ENCODE assay signal across 17 cellular contexts in the genomic region with DNA sequence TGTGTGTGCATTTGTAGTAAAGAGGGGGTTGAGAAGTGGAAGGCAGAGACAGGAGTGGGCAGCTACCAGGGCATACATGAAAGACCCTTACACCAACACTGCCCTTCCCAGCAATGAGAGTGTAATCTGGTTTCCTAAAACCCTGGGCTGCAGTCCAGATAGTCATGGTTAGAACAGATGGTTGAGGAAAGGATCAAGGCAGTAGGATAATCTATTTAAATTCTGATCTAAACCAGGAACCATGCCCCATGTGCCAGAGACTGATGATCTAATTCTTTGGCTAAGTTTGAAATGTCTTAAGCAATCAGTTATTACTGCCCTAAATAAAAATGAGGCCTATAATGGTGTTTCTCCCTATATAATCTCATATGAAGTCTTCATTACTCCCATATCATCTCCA. TPM values are rescaled to one million over a fixed set of nuclear protein-coding genes. Genes with fewer than 3 reads are reported as not detected.
DNase-seq lines count a peak whose midpoint lies in the region; TF ChIP-seq lines count a peak whose summit lies in the region.
"Had no signal": no experiment of that assay in that cellular context is flagged by ENCODE, and none has a peak within 500 bp of the region (broad histone marks: within the 10 kb centered on the region; RNA-seq: fewer than 3 reads in every experiment).

No MANE protein-coding gene starts in this region.

- TF ChIP-seq CTCF in fibroblast of villous mesenchyme (IDR thresholded peaks at IDR 0.05; ENCODE audit: insufficient read depth, low read depth, low read length): no peak

- DNase-seq in DMS 273 treated with DMSO at 0.1 percent for 48 hours (lab: John Stamatoyannopoulos, UW) (peak; percentile 71), NCI-H226 (peak; percentile 35), astrocyte of the hippocampus (ENCODE audit: low read depth, low spot score) (peak; percentile 73), fibroblast of villous mesenchyme (ENCODE audit: low read depth) (peak; percentile 73), T-helper 2 cell (no peak), NCI-H774 (lab: John Stamatoyannopoulos, UW) (no peak), SHP77 (lab: John Stamatoyannopoulos, UW) (no peak)
- DNase-seq in activated CD8-positive, alpha-beta memory T cell treated with anti-CD3 and anti-CD28 coated beads, Interleukin-2, amount 50 U/mL, for 4 hours: no peak
- DNase-seq: activated CD4-positive, alpha-beta T cell treated with anti-CD3 and anti-CD28 coated beads for 4 hours; adrenal gland; cerebellar nuclear complex; effector memory CD4-positive, alpha-beta T cell; H9; stimulated activated naive CD4-positive, alpha-beta T cell treated with Interleukin-2 at 50 U/mL for 16 hours; SW 1271; transverse colon had no signal

- no peak overlapping the region for H3K4me3 ChIP-seq in fibroblast of villous mesenchyme (ENCODE audit: low read depth, low read length)
- H3K4me3 ChIP-seq: adrenal gland, right atrium auricular region, transverse colon had no signal

RNA-seq across cellular contexts. Expression of a gene that starts 59.6 kb away (rescaled TPM):
- 6.4 and 6.9 TPM in 2 replicates for total RNA-seq in fibroblast of villous mesenchyme

Comparison
In these comparisons a context has a peak if more than half of its experiments do, and no peak if none do; other contexts are left out.
1. DNase-seq: peak in DMS 273 treated with DMSO at 0.1 percent for 48 hours (single experiment), NCI-H226 (single experiment), astrocyte of the hippocampus (single experiment) and fibroblast of villous mesenchyme (single experiment); none in T-helper 2 cell (0 of 5), activated CD8-positive, alpha-beta memory T cell treated with anti-CD3 and anti-CD28 coated beads, Interleukin-2, amount 50 U/mL, for 4 hours (single experiment), NCI-H774 (single experiment) and SHP77 (0 of 2).